Comparison of ENCODE assay signal across 23 cellular contexts in genomic region chr3:55547086-55547666, GRCh38.
DNase-seq lines count a peak whose midpoint lies in the region; ATAC-seq, FAIRE-seq and TF ChIP-seq lines count a peak whose summit lies in the region.
"Had no signal": no experiment of that assay in that cellular context is flagged by ENCODE, and none has a peak within 500 bp of the region (broad histone marks: within the 10 kb centered on the region; RNA-seq: fewer than 3 reads in every experiment).

No MANE protein-coding gene starts in this region.

- H4K20me1 ChIP-seq in H1 (replicated peaks in 1 of 2; ENCODE audit: control insufficient read depth in 1 of 2, insufficient read depth in 2 of 2, low read length in 2 of 2) (no peaks in the 10 kb centered on the region), neural progenitor cell (ENCODE audit: low read depth) (no peaks in the 10 kb centered on the region)

- no peak for FAIRE-seq in H1 (lab: Jason Lieb, UNC)
- FAIRE-seq: G401.6, GM12892, H54 had no signal

- H3K79me1 ChIP-seq in H1 (ENCODE audit: low read depth, low read length) = no peaks in the 10 kb centered on the region

- no peak overlapping the region for H2BK20ac ChIP-seq in H1 (ENCODE audit: low read length)

- H3F3A ChIP-seq in neural progenitor cell (ENCODE audit: low read depth) = peaks cover 36% of the 10 kb centered on the region

- no peak overlapping the region; the same call in 1 of the 2 replicates for H3K18ac ChIP-seq in H1 (ENCODE audit: extremely low read depth, low read length)

- no peak overlapping the region for H3K4ac ChIP-seq in H1 (replicated peaks; ENCODE audit: insufficient read length, low read depth, low read length)

- H3K9ac ChIP-seq in H1 (replicated peaks in 1 of 4; ENCODE audit: extremely low read depth in 1 of 4, low read depth in 3 of 4, low read length in 3 of 4) = no peak overlapping the region
- H3K9ac ChIP-seq in neural progenitor cell = no peak overlapping the region

- no peak overlapping the region for H2BK120ac ChIP-seq in H1 (replicated peaks; ENCODE audit: low read depth, low read length)

- no peak overlapping the region for H3K14ac ChIP-seq in H1 (ENCODE audit: insufficient read length)

- no peak overlapping the region for H4K91ac ChIP-seq in H1 (replicated peaks; ENCODE audit: insufficient read length, low read length)

- H3K36me3 ChIP-seq in HEK293 (ENCODE audit: control insufficient read depth in 2 of 2, insufficient read depth in 1 of 2, low read length in 2 of 2) (no peaks in the 10 kb centered on the region), H1 (ENCODE audit: control insufficient read depth in 2 of 4, insufficient read depth in 4 of 4, low read length in 3 of 4) (no peaks in the 10 kb centered on the region), neural progenitor cell (no peaks in the 10 kb centered on the region), Peyer's patch (no peaks in the 10 kb centered on the region)

- peak overlapping the region; percentile 57 for H3K4me3 Mint-ChIP-seq in neural progenitor cell
- no peak overlapping the region for H3K4me3 Mint-ChIP-seq in activated T-cell treated with anti-CD3 and anti-CD28 coated beads, Interleukin-2, amount 50 U/mL, for 72 hours
- H3K4me3 Mint-ChIP-seq in T-helper 2 cell treated with Interferon-gamma antibody and Interleukin-4, amounts not matched to agents 5 μg/mL and 100 μg/mL, for 36 hours = no peak overlapping the region
- H3K4me3 Mint-ChIP-seq: CD8-positive, alpha-beta memory T cell; T-helper 1 cell treated with Interleukin-12 subunit alpha and Interleukin-12 subunit beta and Interleukin-4 antibody, amounts not matched to agents 30 μg/mL and 1 μg/mL, for 36 hours had no signal

- DNase-seq in NCI-H345 treated with DMSO at 0.1 percent for 48 hours (lab: John Stamatoyannopoulos, UW; ENCODE audit: unreplicated experiment) = peak; percentile 17
- DNase-seq in H1 (ENCODE audit: low read depth in 1 of 2, low spot score in 2 of 2) = no peak
- DNase-seq in neural progenitor cell (ENCODE audit: low spot score) = no peak
- DNase-seq in activated T-cell treated with anti-CD3 and anti-CD28 coated beads, Interleukin-2, amount 50 U/mL, for 72 hours = no peak
- no peak for DNase-seq in T-helper 2 cell treated with Interferon-gamma antibody and Interleukin-4, amounts not matched to agents 5 μg/mL and 100 μg/mL, for 36 hours (ENCODE audit: low spot score)
- DNase-seq in Peyer's patch = no peak
- DNase-seq: CD8-positive, alpha-beta memory T cell; MM.1S; NCI-H1092; NCI-H1436 treated with DMSO at 0.1 percent for 48 hours; NCI-H2029 treated with DMSO at 0.1 percent for 48 hours; NCI-H2171 treated with DMSO at 0.1 percent for 48 hours; NCI-H446 treated with DMSO at 0.1 percent for 48 hours; NCI-H82; OCI-M1 had no signal

- TF ChIP-seq EP300 in H1 (IDR thresholded peaks at IDR 0.05; ENCODE audit: borderline replicate concordance in 1 of 2, low read depth in 2 of 2, low read length in 2 of 2) = no peak

- TF ChIP-seq RAD21 in H1 (IDR thresholded peaks at IDR 0.05 in 1 of 2, conservative IDR thresholded peaks at IDR 0.05 in 1 of 2; ENCODE audit: low read depth in 2 of 2, low read length in 2 of 2) = no peak

- H3K23me2 ChIP-seq in H1 (ENCODE audit: low read depth, low read length) = peaks cover under 1% of the 10 kb centered on the region; the same call in 1 of the 2 replicates

- H3K4me3 ChIP-seq in HEK293 (ENCODE audit: low read depth, low read length) (no peak overlapping the region), H1 (ENCODE audit: extremely low read depth in 1 of 4, insufficient read depth in 2 of 4, low read depth in 3 of 4, low read length in 4 of 4) (no peak overlapping the region), neural progenitor cell (no peak overlapping the region), Peyer's patch (no peak overlapping the region)

- TF ChIP-seq CTCF in HEK293 (tag by site-specific recombination; IDR thresholded peaks at IDR 0.05) (no peak), H1 (IDR thresholded peaks at IDR 0.05; ENCODE audit: control extremely low read depth in 1 of 3, insufficient read depth in 1 of 3, low read depth in 1 of 3, low read length in 3 of 3) (no peak), neural progenitor cell (IDR thresholded peaks at IDR 0.05) (no peak), Peyer's patch (IDR thresholded peaks at IDR 0.05) (no peak)

- H3K27ac ChIP-seq in HEK293 (ENCODE audit: extremely low read depth, low read depth, low read length) = no peak overlapping the region; the same call in 1 of the 2 replicates
- no peak overlapping the region for H3K27ac ChIP-seq in H1 (ENCODE audit: low read depth, low read length)
- H3K27ac ChIP-seq in neural progenitor cell = no peak overlapping the region
- H3K27ac ChIP-seq in Peyer's patch = no peak overlapping the region
- H3K27ac ChIP-seq: C4-2B had no signal

- H3K27me3 ChIP-seq in H1 (replicated peaks in 1 of 4; ENCODE audit: control insufficient read depth in 3 of 4, extremely low read depth in 1 of 4, insufficient read depth in 3 of 4, low read length in 3 of 4) (peaks cover 0 to 4% (median 0%) of the 10 kb centered on the region in 4 experiments; a peak in 1 of 7 replicates), neural progenitor cell (no peaks in the 10 kb centered on the region), Peyer's patch (no peaks in the 10 kb centered on the region)

- no peak for TF ChIP-seq POLR2A in H1 (IDR thresholded peaks at IDR 0.05; ENCODE audit: control extremely low read depth in 1 of 2, low read depth in 2 of 2, low read length in 2 of 2)
- TF ChIP-seq POLR2A in Peyer's patch (IDR thresholded peaks at IDR 0.05) = no peak

- peak overlapping the region; percentile 98 for H3K27ac Mint-ChIP-seq in neural progenitor cell
- H3K27ac Mint-ChIP-seq in activated T-cell treated with anti-CD3 and anti-CD28 coated beads, Interleukin-2, amount 50 U/mL, for 72 hours = no peak overlapping the region
- H3K27ac Mint-ChIP-seq in T-helper 2 cell treated with Interferon-gamma antibody and Interleukin-4, amounts not matched to agents 5 μg/mL and 100 μg/mL, for 36 hours = no peak overlapping the region
- H3K27ac Mint-ChIP-seq: T-helper 1 cell treated with Interleukin-12 subunit alpha and Interleukin-12 subunit beta and Interleukin-4 antibody, amounts not matched to agents 30 μg/mL and 1 μg/mL, for 36 hours had no signal

- H3K27me3 Mint-ChIP-seq in neural progenitor cell (ENCODE audit: insufficient read depth, low read depth) = peaks cover 6% of the 10 kb centered on the region
- H3K27me3 Mint-ChIP-seq in activated T-cell treated with anti-CD3 and anti-CD28 coated beads, Interleukin-2, amount 50 U/mL, for 72 hours (ENCODE audit: low read depth) = peaks cover 9% of the 10 kb centered on the region
- no peaks in the 10 kb centered on the region for H3K27me3 Mint-ChIP-seq in T-helper 2 cell treated with Interferon-gamma antibody and Interleukin-4, amounts not matched to agents 5 μg/mL and 100 μg/mL, for 36 hours (ENCODE audit: low read depth)

- no peak overlapping the region for H3K56ac ChIP-seq in H1 (replicated peaks; ENCODE audit: insufficient read length, low read depth, low read length)

- WGBS in H1 (ENCODE audit: extremely low coverage in 1 of 2, insufficient coverage in 1 of 2, insufficient read length in 1 of 2, insufficient replicate concordance in 2 of 2, low coverage in 1 of 2, low lambda C conversion rate in 2 of 2, missing lambda C conversion rate in 1 of 2), 2 experiments = 81% methylated on average over 15 of the region's 16 CpGs; no CpG with 5 or more reads in 1 of the 2 experiments

- H3K36me3 Mint-ChIP-seq in neural progenitor cell = peaks cover 4% of the 10 kb centered on the region
- no peaks in the 10 kb centered on the region for H3K36me3 Mint-ChIP-seq in activated T-cell treated with anti-CD3 and anti-CD28 coated beads, Interleukin-2, amount 50 U/mL, for 72 hours (ENCODE audit: insufficient read depth in 2 of 2)
- H3K36me3 Mint-ChIP-seq in T-helper 2 cell treated with Interferon-gamma antibody and Interleukin-4, amounts not matched to agents 5 μg/mL and 100 μg/mL, for 36 hours (ENCODE audit: low read depth) = no peaks in the 10 kb centered on the region
- H3K36me3 Mint-ChIP-seq: CD8-positive, alpha-beta memory T cell had no signal

- H3K4me1 ChIP-seq in HEK293 (ENCODE audit: control insufficient read depth, insufficient read depth, low read length) = peaks cover 6% of the 10 kb centered on the region; the same call in 1 of the 2 replicates
- peaks cover 5 to 13% (median 11%) of the 10 kb centered on the region in 4 experiments; a peak in 6 of 7 replicates for H3K4me1 ChIP-seq in H1 (replicated peaks in 1 of 4; ENCODE audit: control insufficient read depth in 3 of 4, insufficient read depth in 4 of 4, low read length in 3 of 4)
- H3K4me1 ChIP-seq in neural progenitor cell = peaks cover 29% of the 10 kb centered on the region
- H3K4me1 ChIP-seq in Peyer's patch = no peaks in the 10 kb centered on the region

- 0 out of 2 replicates have a peak overlapping the region, but pooled peaks have one; percentile 26 for H2BK5ac ChIP-seq in H1 (ENCODE audit: low read depth, low read length)

- H3K79me2 ChIP-seq in H1 (ENCODE audit: control insufficient read depth in 1 of 2, insufficient read depth in 2 of 2, low read length in 2 of 2) = no peaks in the 10 kb centered on the region
- H3K79me2 ChIP-seq in neural progenitor cell (ENCODE audit: low read depth) = no peaks in the 10 kb centered on the region

- no peak for ATAC-seq in activated T-cell treated with anti-CD3 and anti-CD28 coated beads, Interleukin-2, amount 50 U/mL, for 72 hours (replicated peaks in 1 of 2)
- no peak for ATAC-seq in GM18519 (IDR thresholded peaks at IDR 0.05; ENCODE audit: low FRiP score, unreplicated experiment)
- ATAC-seq: Right ventricle myocardium inferior had no signal

- no peaks in the 10 kb centered on the region for H3K9me3 ChIP-seq in HEK293 (ENCODE audit: control insufficient read depth, insufficient read depth, low read depth, low read length)
- no peaks in the 10 kb centered on the region for H3K9me3 ChIP-seq in H1 (ENCODE audit: insufficient read depth in 2 of 2, low read depth in 1 of 2, low read length in 1 of 2)
- no peaks in the 10 kb centered on the region for H3K9me3 ChIP-seq in neural progenitor cell (ENCODE audit: low read depth)
- no peaks in the 10 kb centered on the region for H3K9me3 ChIP-seq in Peyer's patch

- peak overlapping the region; percentile 25; the same call in 1 of the 2 replicates for H2BK15ac ChIP-seq in H1 (ENCODE audit: low read length)

- H2AFZ ChIP-seq in H1 (ENCODE audit: low read length) (no peak overlapping the region), neural progenitor cell (replicated peaks) (peak overlapping the region; percentile 44)

- CTCF ChIA-PET in HEK293 (lab: Yijun Ruan, JAX) (no interaction called here), H1 (lab: Charles Lee; ENCODE audit: partially characterized antibody) (interaction anchor here (0.8 to 2.5 kb wide), 10 partner anchors 9 to 219 kb away, joined by 3 to 9 read pairs (median 4); no protein-coding TSS in a partner anchor)

- H2AK5ac ChIP-seq in H1 (ENCODE audit: low read depth, low read length) = no peak overlapping the region

- peak overlapping the region; percentile 20; the same call in 1 of the 2 replicates for H2BK12ac ChIP-seq in H1 (ENCODE audit: low read depth, low read length)

- POLR2A ChIA-PET in HEK293 (lab: Yijun Ruan, JAX) = no interaction called here
- POLR2A ChIA-PET in H1 (lab: Charles Lee; ENCODE audit: partially characterized antibody) = no interaction called here

- H3K4me2 ChIP-seq in H1 (ENCODE audit: insufficient read depth in 1 of 2, low read depth in 2 of 2, low read length in 2 of 2) = no peak overlapping the region
- peak overlapping the region; percentile 62 for H3K4me2 ChIP-seq in neural progenitor cell

- no peak overlapping the region for H4K8ac ChIP-seq in H1 (ENCODE audit: extremely low read depth, insufficient read depth, low read length)

- H3K4me1 Mint-ChIP-seq in neural progenitor cell = peaks cover 53% of the 10 kb centered on the region
- H3K4me1 Mint-ChIP-seq in activated T-cell treated with anti-CD3 and anti-CD28 coated beads, Interleukin-2, amount 50 U/mL, for 72 hours (ENCODE audit: low read depth) = no peaks in the 10 kb centered on the region
- no peaks in the 10 kb centered on the region for H3K4me1 Mint-ChIP-seq in T-helper 2 cell treated with Interferon-gamma antibody and Interleukin-4, amounts not matched to agents 5 μg/mL and 100 μg/mL, for 36 hours (ENCODE audit: low read depth)
- H3K4me1 Mint-ChIP-seq: CD8-positive, alpha-beta memory T cell had no signal

- H3K23ac ChIP-seq in H1 (ENCODE audit: insufficient read length) = no peak overlapping the region

- H3K9me3 Mint-ChIP-seq in neural progenitor cell = peaks cover 6% of the 10 kb centered on the region
- H3K9me3 Mint-ChIP-seq in activated T-cell treated with anti-CD3 and anti-CD28 coated beads, Interleukin-2, amount 50 U/mL, for 72 hours = peaks cover 0 to 4% of the 10 kb centered on the region in 2 donors
- H3K9me3 Mint-ChIP-seq in T-helper 2 cell treated with Interferon-gamma antibody and Interleukin-4, amounts not matched to agents 5 μg/mL and 100 μg/mL, for 36 hours = no peaks in the 10 kb centered on the region

- H4K5ac ChIP-seq in H1 (ENCODE audit: insufficient read length, low read depth, low read length) = no peak overlapping the region
